ENCODE assay signal across 8 cellular contexts in the genomic region with DNA sequence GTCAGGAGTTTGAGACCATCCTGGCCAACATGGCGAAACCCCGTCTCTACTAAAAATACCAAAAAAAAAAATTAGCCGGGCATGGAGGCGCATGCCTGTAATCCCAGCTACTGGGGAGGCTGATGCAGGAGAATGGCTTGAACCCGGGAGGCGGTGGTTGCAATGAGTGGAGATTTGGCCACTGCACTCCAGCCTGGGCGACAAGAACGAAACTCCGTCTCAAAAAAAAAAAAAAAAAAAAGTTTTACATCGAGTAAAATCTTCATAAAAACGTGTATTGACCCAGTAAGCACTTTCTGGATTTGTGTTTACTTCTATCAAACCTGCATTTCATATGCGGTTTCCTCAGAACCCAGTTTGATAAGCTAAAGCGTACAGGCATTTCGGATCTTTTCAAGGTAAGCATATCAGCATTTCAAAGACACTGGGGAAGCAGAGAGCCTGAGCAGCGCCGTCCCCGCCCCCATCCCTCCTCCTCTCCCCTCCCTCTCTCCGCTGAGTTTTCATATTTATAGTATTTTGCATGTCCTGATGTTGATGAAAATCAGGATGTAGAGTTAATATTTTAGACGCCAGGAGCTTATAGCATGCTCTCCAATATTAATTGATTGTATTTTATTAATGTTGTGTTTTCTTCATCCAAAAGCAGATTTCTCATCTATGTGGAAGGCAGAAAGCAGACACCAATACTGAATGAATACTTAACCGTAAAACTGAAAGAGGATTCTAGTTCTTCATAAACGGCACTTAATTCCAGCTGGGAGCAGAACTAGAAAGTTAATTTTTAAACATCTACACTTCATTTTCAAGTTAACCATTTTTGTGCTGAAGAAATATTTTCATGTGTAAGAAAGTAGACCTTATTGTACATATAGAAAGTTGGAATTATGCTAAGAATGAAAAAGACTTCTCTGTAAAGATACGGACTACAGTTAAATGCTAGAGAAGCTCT. TPM values are rescaled to one million over a fixed set of nuclear protein-coding genes. Genes with fewer than 3 reads are reported as not detected.
DNase-seq lines count a peak whose midpoint lies in the region; TF ChIP-seq lines count a peak whose summit lies in the region.

No MANE protein-coding gene starts in this region.

- H3K27me3 ChIP-seq in BJ (ENCODE audit: control insufficient read depth, insufficient read depth, low read length) (no peaks in the 10 kb centered on the region), MG63 (no peaks in the 10 kb centered on the region)

- H3K4me3 Mint-ChIP-seq in neural crest cell, result peak overlapping the region; percentile 61

- TF ChIP-seq CTCF in BJ (IDR thresholded peaks at IDR 0.05; ENCODE audit: insufficient read depth, low read depth, low read length), result no peak
- no peak for TF ChIP-seq CTCF in choroid plexus epithelial cell (conservative IDR thresholded peaks at IDR 0.05; ENCODE audit: low read depth, low read length)
- TF ChIP-seq CTCF in neural crest cell (conservative IDR thresholded peaks at IDR 0.05), result no peak

- H3K36me3 ChIP-seq in BJ (ENCODE audit: control insufficient read depth, insufficient read depth, low read length), result no peaks in the 10 kb centered on the region
- no peaks in the 10 kb centered on the region for H3K36me3 ChIP-seq in MG63

- DNase-seq in BJ (ENCODE audit: low read depth), result no peak
- DNase-seq in MG63, result no peak
- no peak for DNase-seq in choroid plexus epithelial cell (ENCODE audit: low read depth)
- DNase-seq in neural crest cell (ENCODE audit: low read depth, low spot score), result no peak
- no peak for DNase-seq in ureter (ENCODE audit: low spot score)
- no peak for DNase-seq in HPDE6-E6E7 (ENCODE audit: extremely low spot score)
- DNase-seq in NCI-H1092 treated with DMSO at 0.1 percent for 48 hours (lab: John Stamatoyannopoulos, UW), result no peak
- no peak for DNase-seq in NCI-H2029 treated with DMSO at 0.1 percent for 48 hours (lab: John Stamatoyannopoulos, UW)

- H3K4me1 Mint-ChIP-seq in neural crest cell, result peaks cover 15% of the 10 kb centered on the region

- H3K9me3 ChIP-seq in MG63, result no peaks in the 10 kb centered on the region

- CTCF ChIA-PET in BJ (lab: Yijun Ruan, JAX), result interaction anchor here (0.6 to 1.1 kb wide), 3 partner anchors 9 to 542 kb away, joined by 3 read pairs; no protein-coding TSS in a partner anchor

- H3K27ac Mint-ChIP-seq in neural crest cell (ENCODE audit: unreplicated experiment), result no peak overlapping the region

- H3K9me3 Mint-ChIP-seq in neural crest cell, result no peaks in the 10 kb centered on the region

- H3K36me3 Mint-ChIP-seq in neural crest cell (ENCODE audit: low read depth), result no peaks in the 10 kb centered on the region

- H3K4me3 ChIP-seq in BJ (ENCODE audit: low read depth, low read length) (peak overlapping the region; percentile 32), MG63 (peak overlapping the region; percentile 27), choroid plexus epithelial cell (ENCODE audit: low read depth, low read length) (peak overlapping the region; percentile 55)

- POLR2A ChIA-PET in BJ (lab: Charles Lee), result no interaction called here

- peaks cover 25% of the 10 kb centered on the region for H3K27me3 Mint-ChIP-seq in neural crest cell (ENCODE audit: low read depth)

RNA-seq across cellular contexts. Expression of a gene that starts 9.2 kb away (rescaled TPM):
- 5.7 and 12.8 TPM in 2 replicates for polyA plus RNA-seq in BJ (2011; rRNA removed)
- 8.9 and 9.4 TPM in 2 replicates for polyA minus RNA-seq in BJ (2011; rRNA and poly(A)+ RNA removed)
- total RNA-seq in MG63 (2014; rRNA removed; shearing (Covaris generic); ENCODE audit: low replicate concordance), result 6.4 and 14.8 TPM in 2 replicates
- 20.7 and 23.2 TPM in 2 replicates for total RNA-seq in neural crest cell
- total RNA-seq in ureter, result 77.4 TPM

RNA-seq across cellular contexts. Expression of a gene that starts 51.7 kb away (rescaled TPM):
- 0.09 and 0.15 TPM in 2 replicates for polyA plus RNA-seq in BJ (2011; rRNA removed)
- polyA minus RNA-seq in BJ (2011; rRNA and poly(A)+ RNA removed), result 0.09 TPM in 1 of 2 replicates, not detected in the other
- 2.0 TPM in 1 of 2 replicates, not detected in the other for total RNA-seq in MG63 (2014; rRNA removed; shearing (Covaris generic); ENCODE audit: low replicate concordance)
- 0.96 and 1.5 TPM in 2 replicates for total RNA-seq in neural crest cell
- total RNA-seq in ureter, result 0.36 TPM
